Comparison of ENCODE assay signal across 21 cellular contexts in the genomic region with DNA sequence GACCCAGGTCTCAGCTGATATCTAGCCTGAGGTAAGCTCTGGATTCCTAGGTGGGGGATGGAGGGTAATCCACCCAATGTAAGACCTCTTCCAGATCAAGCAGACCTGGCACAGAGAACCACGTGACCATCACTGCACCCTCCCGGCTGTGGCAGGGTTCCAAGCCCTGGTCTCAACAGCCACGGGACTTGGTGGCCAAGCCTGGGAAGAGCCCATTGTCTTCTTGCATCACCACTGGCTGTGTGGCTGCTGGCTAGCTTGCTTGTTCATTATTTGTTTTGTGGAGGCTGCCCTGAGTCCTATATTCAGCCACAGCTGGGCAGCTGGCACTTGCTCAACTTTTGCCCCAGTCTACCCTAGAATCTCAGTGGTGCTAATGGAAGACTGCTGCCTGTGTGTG. TPM values are rescaled to one million over a fixed set of nuclear protein-coding genes. Genes with fewer than 3 reads are reported as not detected.
DNase-seq lines count a peak whose midpoint lies in the region; ATAC-seq, FAIRE-seq and TF ChIP-seq lines count a peak whose summit lies in the region.
"Had no signal": no experiment of that assay in that cellular context is flagged by ENCODE, and none has a peak within 500 bp of the region (broad histone marks: within the 10 kb centered on the region; RNA-seq: fewer than 3 reads in every experiment).

No MANE protein-coding gene starts in this region.

- CTCF ChIA-PET in K562 (lab: Yijun Ruan, JAX; ENCODE audit: low intra/inter-chr PET ratio), result no interaction called here
- CTCF ChIA-PET in OCI-LY7 (lab: Charles Lee; ENCODE audit: unreplicated experiment), result no interaction called here

- H3K9me2 ChIP-seq in OCI-LY7 (ENCODE audit: insufficient read depth, low read length), result no peaks in the 10 kb centered on the region

- H3K79me2 ChIP-seq in K562 (ENCODE audit: control insufficient read depth, insufficient read depth, low read length) (no peaks in the 10 kb centered on the region), OCI-LY7 (ENCODE audit: insufficient read depth, low read depth, low read length) (no peaks in the 10 kb centered on the region)

- TF ChIP-seq POLR2A in K562 (conservative IDR thresholded peaks at IDR 0.05), result no peak

- H3K9me1 ChIP-seq in K562 (ENCODE audit: control insufficient read depth, insufficient read depth, low read length), result no peaks in the 10 kb centered on the region

- H3K27me3 ChIP-seq in K562 (ENCODE audit: control insufficient read depth in 2 of 2, insufficient read depth in 2 of 2, low read length in 2 of 2), result peaks cover 17 to 33% of the 10 kb centered on the region in 2 experiments
- H3K27me3 ChIP-seq: upper lobe of right lung had no signal

- H2AFZ ChIP-seq in K562 (ENCODE audit: low read depth, low read length), result no peak overlapping the region
- no peak overlapping the region for H2AFZ ChIP-seq in OCI-LY7 (ENCODE audit: low read length)

- DNase-seq in DMS153 (lab: John Stamatoyannopoulos, UW) (peak; percentile 94), NCI-H2107 (lab: John Stamatoyannopoulos, UW) (peak; percentile 59), K562 (ENCODE audit: extremely low read depth in 1 of 4, low spot score in 3 of 4) (no peak), occipital lobe (lab: John Stamatoyannopoulos, UW) (peak; percentile 78), T-helper 9 cell (no peak), OCI-LY7 (ENCODE audit: low spot score) (no peak), osteocyte (ENCODE audit: extremely low spot score, unreplicated experiment) (no peak)
- DNase-seq: activated CD8-positive, alpha-beta T cell treated with anti-CD3 and anti-CD28 coated beads for 36 hours; CD4-positive, alpha-beta memory T cell; mammary epithelial cell; MV-4-11; nephron progenitor cell; retina; stimulated activated naive CD8-positive, alpha-beta T cell treated with anti-CD3 and anti-CD28 coated beads, Interleukin-15, Interleukin-2, amounts not matched to agents 100 U/mL and 50 U/mL, for 24 hours; upper lobe of right lung; WERI-Rb-1 had no signal

- no peak overlapping the region for H3K27ac ChIP-seq in K562 (ENCODE audit: extremely low read depth, low read depth, low read length)
- H3K27ac ChIP-seq in OCI-LY7 (ENCODE audit: low read depth, low read length, poor library complexity, severe bottlenecking), result no peak overlapping the region
- H3K27ac ChIP-seq: upper lobe of right lung, WERI-Rb-1 had no signal

- H3K27me3 Mint-ChIP-seq in osteocyte (ENCODE audit: unreplicated experiment), result peaks cover 2% of the 10 kb centered on the region

- H3K36me3 ChIP-seq in K562 (ENCODE audit: control insufficient read depth, insufficient read depth, low read length) (no peaks in the 10 kb centered on the region), OCI-LY7 (ENCODE audit: insufficient read depth, low read length) (no peaks in the 10 kb centered on the region)
- H3K36me3 ChIP-seq: upper lobe of right lung had no signal

- TF ChIP-seq CTCF in K562 (IDR thresholded peaks at IDR 0.05 in 2 of 3, conservative IDR thresholded peaks at IDR 0.05 in 1 of 3; ENCODE audit: insufficient read depth in 2 of 3, low read depth in 1 of 3, low read length in 3 of 3) (no peak), OCI-LY7 (conservative IDR thresholded peaks at IDR 0.05; ENCODE audit: low read length) (no peak), osteocyte (IDR thresholded peaks at IDR 0.05) (no peak)

- no TSS peak for BruUV-seq in K562 (replicated peaks; lab: Mats Ljungman, UMichigan)
- BruUV-seq in OCI-LY7 (replicated peaks; lab: Mats Ljungman, UMichigan), result no TSS peak

- H3K9me3 ChIP-seq in K562 (replicated peaks; ENCODE audit: control insufficient read depth, insufficient read depth, low read depth, low read length), result no peaks in the 10 kb centered on the region
- no peaks in the 10 kb centered on the region for H3K9me3 ChIP-seq in OCI-LY7 (ENCODE audit: low read length)
- H3K9me3 ChIP-seq: upper lobe of right lung had no signal

- no peak overlapping the region for H3K27ac Mint-ChIP-seq in osteocyte (ENCODE audit: unreplicated experiment)
- H3K27ac Mint-ChIP-seq: activated CD8-positive, alpha-beta T cell treated with anti-CD3 and anti-CD28 coated beads for 36 hours; CD4-positive, alpha-beta memory T cell; IgD-negative memory B cell; nephron progenitor cell had no signal

- POLR2A ChIA-PET in K562 (lab: Yijun Ruan, JAX) (interaction anchor here (0.6 to 0.8 kb wide), 3 partner anchors 9 to 275 kb away, joined by 3 to 4 read pairs (median 3); no protein-coding TSS in a partner anchor), OCI-LY7 (lab: Charles Lee) (no interaction called here)

- H3K9ac ChIP-seq in K562 (ENCODE audit: insufficient read depth in 1 of 2, low read depth in 2 of 2, low read length in 2 of 2), result no peak overlapping the region

- H3K4me2 ChIP-seq in K562 (ENCODE audit: insufficient read depth, low read length), result no peak overlapping the region
- H3K4me2 ChIP-seq in OCI-LY7 (ENCODE audit: low read length), result no peak overlapping the region

- 0% methylated on average over 3 of the region's 3 CpGs for WGBS in K562 (ENCODE audit: insufficient coverage, low coverage, missing lambda C conversion rate)

- in situ Hi-C loops in K562 (cut with MboI), result no loop called here

- H3K9me3 Mint-ChIP-seq in osteocyte (ENCODE audit: unreplicated experiment), result no peaks in the 10 kb centered on the region
- H3K9me3 Mint-ChIP-seq: activated CD8-positive, alpha-beta T cell treated with anti-CD3 and anti-CD28 coated beads for 36 hours; nephron progenitor cell had no signal

- no peaks in the 10 kb centered on the region for H3K36me3 Mint-ChIP-seq in osteocyte (ENCODE audit: unreplicated experiment)
- H3K36me3 Mint-ChIP-seq: CD4-positive, alpha-beta memory T cell had no signal

- H3K4me1 ChIP-seq in K562 (replicated peaks in 1 of 2; ENCODE audit: control insufficient read depth in 2 of 2, insufficient read depth in 2 of 2, low read length in 2 of 2) (no peaks in the 10 kb centered on the region), OCI-LY7 (ENCODE audit: insufficient read depth, low read length, poor library complexity, severe bottlenecking) (peaks cover 12% of the 10 kb centered on the region)
- H3K4me1 ChIP-seq: upper lobe of right lung had no signal

- TF ChIP-seq EP300 in K562 (IDR thresholded peaks at IDR 0.05; ENCODE audit: low read length), result no peak

- H3K4me3 ChIP-seq in K562 (no peak overlapping the region), OCI-LY7 (ENCODE audit: low read depth, low read length, poor library complexity, severe bottlenecking) (no peak overlapping the region)
- H3K4me3 ChIP-seq: upper lobe of right lung had no signal

- FAIRE-seq in K562 (lab: Jason Lieb, UNC), result peak; percentile 49
- FAIRE-seq: bronchial epithelial cell had no signal

- H3K4me3 Mint-ChIP-seq in osteocyte (ENCODE audit: unreplicated experiment), result no peak overlapping the region
- H3K4me3 Mint-ChIP-seq: activated CD8-positive, alpha-beta T cell treated with anti-CD3 and anti-CD28 coated beads for 36 hours; CD4-positive, alpha-beta memory T cell; nephron progenitor cell had no signal

- H4K20me1 ChIP-seq in K562 (replicated peaks; ENCODE audit: control insufficient read depth, insufficient read depth, low read length) (peaks cover 14% of the 10 kb centered on the region; the same call in 1 of the 2 replicates), OCI-LY7 (ENCODE audit: insufficient read depth, low read length) (no peaks in the 10 kb centered on the region)

- no peak for ATAC-seq in K562
- ATAC-seq in GM21717 (IDR thresholded peaks at IDR 0.05; ENCODE audit: unreplicated experiment), result no peak
- ATAC-seq: activated CD8-positive, alpha-beta T cell treated with anti-CD3 and anti-CD28 coated beads for 36 hours; esophagus mucosa; Right ventricle myocardium inferior; stimulated activated naive CD8-positive, alpha-beta T cell treated with anti-CD3 and anti-CD28 coated beads, Interleukin-15, Interleukin-2, amounts not matched to agents 100 U/mL and 50 U/mL, for 24 hours; upper lobe of right lung had no signal

- intact Hi-C loops in K562 (cut with micrococcal nuclease) (no loop called here), OCI-LY7 (cut with micrococcal nuclease; ENCODE audit: unreplicated experiment) (no loop called here)

- no peak for TF ChIP-seq RAD21 in K562 (CRISPR knock-in tag; conservative IDR thresholded peaks at IDR 0.05 in 1 of 2, IDR thresholded peaks at IDR 0.05 in 1 of 2)

- no peaks in the 10 kb centered on the region for H3K4me1 Mint-ChIP-seq in osteocyte (ENCODE audit: unreplicated experiment)
- H3K4me1 Mint-ChIP-seq: CD4-positive, alpha-beta memory T cell had no signal

RNA-seq across cellular contexts. Expression of gene NFASC, which starts 24.1 kb away (rescaled TPM):
- total RNA-seq in K562 (2011; cell fraction: chromatin; rRNA removed; ENCODE audit: low replicate concordance), result not detected in 2 replicates
- not detected in 2 replicates for total RNA-seq in K562 (2011; cell fraction: nucleolus; rRNA removed)
- 0.92 TPM in 1 of 2 replicates, not detected in the other for total RNA-seq in K562 (2011; cell fraction: nucleoplasm; rRNA removed)
- not detected in 2 replicates for total RNA-seq in K562 (2014; rRNA removed)
- not detected in 2 replicates for total RNA-seq in K562 (2014; rRNA removed; fragmentation: Illumina TruSeq; extraction: Trizol)
- not detected in 2 replicates for total RNA-seq in K562 (2015; rRNA removed; fragmentation: Illumina TruSeq; extraction: Trizol)
- 0.04 and 0.16 TPM in 2 replicates for total RNA-seq in K562 (2021)
- 0.03 TPM in 1 of 2 replicates, not detected in the other for polyA plus RNA-seq in K562 (2011; rRNA removed)
- not detected in 2 replicates for polyA plus RNA-seq in K562 (2011; cell fraction: cytosol; rRNA removed)
- polyA plus RNA-seq in K562 (2011; cell fraction: nucleus; rRNA removed), result 0.14 TPM in 1 of 2 replicates, not detected in the other
- 0.05 and 0.58 TPM in 2 replicates for polyA plus RNA-seq in K562 (2012)
- 0.06 TPM in 1 of 2 replicates, not detected in the other for polyA plus RNA-seq in K562 (2014; fragmentation: Illumina TruSeq; extraction: Trizol)
- not detected for polyA plus RNA-seq in K562 (2014; fragmentation: Nextera tagmentation; extraction: Ambion mirVana)
- not detected in 2 replicates for polyA plus RNA-seq in K562 (2014; rRNA removed)
- polyA minus RNA-seq in K562 (2011; rRNA and poly(A)+ RNA removed), result not detected in 2 replicates
- not detected in 2 replicates for polyA minus RNA-seq in K562 (2011; cell fraction: cytosol; rRNA and poly(A)+ RNA removed)
- polyA minus RNA-seq in K562 (2011; cell fraction: nucleus; rRNA and poly(A)+ RNA removed), result not detected in 2 replicates
- total RNA-seq in occipital lobe, result 32.4 TPM
- not detected in 2 replicates for total RNA-seq in OCI-LY7 (2014; rRNA removed; shearing (Covaris generic))
- 0.15 TPM in 1 of 2 replicates, not detected in the other for total RNA-seq in OCI-LY7 (2022)
- 0.13 TPM in 1 of 2 replicates, not detected in the other for total RNA-seq in osteocyte
- total RNA-seq: activated CD8-positive, alpha-beta T cell treated with anti-CD3 and anti-CD28 coated beads for 36 hours; CD4-positive, alpha-beta memory T cell had no signal
- polyA plus RNA-seq: CD4-positive, alpha-beta memory T cell had no signal

Comparison
In these comparisons a context has a peak if more than half of its experiments do, and no peak if none do; other contexts are left out.
1. DNase-seq: peak in DMS153 (single experiment), NCI-H2107 (single experiment) and occipital lobe (single experiment); none in K562 (0 of 4), T-helper 9 cell (single experiment), OCI-LY7 (single experiment) and osteocyte (single experiment).
2. RNA of gene NFASC, which starts 24.1 kb away (total RNA-seq): 32.4 TPM in occipital lobe (single experiment); 0.13 TPM in osteocyte, 0.15 TPM in OCI-LY7 and 0.04 to 0.92 TPM in K562; every median in the first group is over 10 times any median in the second.